25 cellular contexts compared by ENCODE assay signal in the genomic region with DNA sequence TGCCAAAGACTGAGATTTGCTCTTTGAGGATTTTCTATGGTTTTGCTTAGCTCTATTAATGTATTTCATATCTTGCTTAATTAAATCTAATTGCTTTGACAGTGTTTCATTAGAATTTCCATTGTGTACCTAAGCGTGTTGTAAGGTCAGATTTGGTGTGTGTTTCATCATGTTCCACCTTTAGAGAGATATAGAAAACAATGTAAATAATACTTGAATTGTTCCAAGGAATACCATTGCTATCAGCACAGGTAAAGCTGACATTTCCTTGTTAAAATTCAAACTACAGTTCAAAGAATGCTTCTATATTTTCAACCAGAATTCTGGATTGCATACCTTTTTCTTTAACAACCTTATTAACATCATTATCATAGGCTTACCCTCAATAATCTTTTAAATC.
DNase-seq lines count a peak whose midpoint lies in the region; ATAC-seq and TF ChIP-seq lines count a peak whose summit lies in the region.
"Had no signal": no experiment of that assay in that cellular context is flagged by ENCODE, and none has a peak within 500 bp of the region (broad histone marks: within the 10 kb centered on the region; RNA-seq: fewer than 3 reads in every experiment).

No MANE protein-coding gene starts in this region.

- H3K4me3 ChIP-seq in adipocyte (ENCODE audit: low read length) (peak overlapping the region; percentile 67), left lung (no peak overlapping the region)
- H3K4me3 ChIP-seq: MG63, right atrium auricular region had no signal

- H3K9me3 ChIP-seq in adipocyte (ENCODE audit: control insufficient read depth, low read length) (no peaks in the 10 kb centered on the region), left lung (no peaks in the 10 kb centered on the region)
- H3K9me3 ChIP-seq: MG63, right atrium auricular region had no signal

- H3K4me1 Mint-ChIP-seq in HFFc6 (ENCODE audit: low read depth) (peaks cover 23% of the 10 kb centered on the region), type B pancreatic cell (ENCODE audit: unreplicated experiment) (no peaks in the 10 kb centered on the region), WTC11 (peaks cover 13% of the 10 kb centered on the region)
- no peaks in the 10 kb centered on the region for H3K4me1 Mint-ChIP-seq in T-helper 2 cell treated with Interferon-gamma antibody and Interleukin-4, amounts not matched to agents 5 μg/mL and 100 μg/mL, for 36 hours (ENCODE audit: low read depth)
- H3K4me1 Mint-ChIP-seq: nephron, T-helper 17 cell had no signal

- in situ Hi-C loops in GM13976 (cut with MboI; ENCODE audit: low sequenced_read_pairs, unreplicated experiment): loop anchor here (5.0 to 25.0 kb wide), 3 partner anchors 228 to 503 kb away; partner anchors contain the start of gene COX7A2L

- POLR2A ChIA-PET in WTC11 (lab: Charles Lee): no interaction called here

- H3K27me3 ChIP-seq in adipocyte (replicated peaks; ENCODE audit: control insufficient read depth, insufficient read depth, low read length): no peaks in the 10 kb centered on the region
- no peaks in the 10 kb centered on the region for H3K27me3 ChIP-seq in left lung
- H3K27me3 ChIP-seq: MG63, right atrium auricular region had no signal

- peak overlapping the region in 1 of 2 donors; percentile 49 for H3K27ac ChIP-seq in left lung
- H3K27ac ChIP-seq: right atrium auricular region had no signal

- CTCF ChIA-PET in WTC11 (lab: Charles Lee): interaction anchor here (1.0 kb wide), 1 partner anchor 10 kb away, joined by 3 read pairs; no protein-coding TSS in a partner anchor

- peak; percentile 50 for ATAC-seq in left lung
- ATAC-seq in WTC11: no peak
- ATAC-seq: activated CD4-positive, alpha-beta T cell treated with anti-CD3 and anti-CD28 coated beads for 36 hours; activated CD8-positive, alpha-beta T cell treated with anti-CD3 and anti-CD28 coated beads, Interleukin-2, amount 10 ng/mL, durations not matched to agents 7 days and 5 days; left ventricle myocardium superior; T-helper 17 cell had no signal

- no peak for DNase-seq in HFFc6
- no peak for DNase-seq in adipocyte (ENCODE audit: low read depth)
- no peak for DNase-seq in left lung
- DNase-seq in type B pancreatic cell (ENCODE audit: extremely low spot score, unreplicated experiment): no peak
- DNase-seq in GM13976 (ENCODE audit: low spot score): no peak
- DNase-seq in T-helper 2 cell treated with Interferon-gamma antibody and Interleukin-4, amounts not matched to agents 5 μg/mL and 100 μg/mL, for 36 hours (ENCODE audit: low spot score): no peak
- DNase-seq in WTC11 (ENCODE audit: low spot score): no peak
- DNase-seq: activated CD4-positive, alpha-beta T cell treated with anti-CD3 and anti-CD28 coated beads for 36 hours; activated CD8-positive, alpha-beta T cell treated with anti-CD3 and anti-CD28 coated beads, Interleukin-2, amount 10 ng/mL, durations not matched to agents 7 days and 5 days; CD4-positive, CD25-positive, alpha-beta regulatory T cell; cerebellar nuclear complex; KBM-7; left ventricle myocardium superior; midbrain; NCI-H1105 treated with DMSO at 0.1 percent for 48 hours; NCI-H2029; NCI-H2227 treated with DMSO at 0.1 percent for 48 hours; NCI-H69; stimulated activated CD4-positive, alpha-beta T cell treated with anti-CD3 and anti-CD28 coated beads, Interleukin-2, amount 100 ng/mL, for 48 hours; T-helper 17 cell had no signal

- no peak overlapping the region for H3K4me3 Mint-ChIP-seq in HFFc6
- no peak overlapping the region for H3K4me3 Mint-ChIP-seq in type B pancreatic cell
- H3K4me3 Mint-ChIP-seq in T-helper 2 cell treated with Interferon-gamma antibody and Interleukin-4, amounts not matched to agents 5 μg/mL and 100 μg/mL, for 36 hours: no peak overlapping the region
- H3K4me3 Mint-ChIP-seq in WTC11: no peak overlapping the region
- H3K4me3 Mint-ChIP-seq: activated CD4-positive, alpha-beta T cell treated with anti-CD3 and anti-CD28 coated beads for 36 hours; activated CD8-positive, alpha-beta T cell treated with anti-CD3 and anti-CD28 coated beads, Interleukin-2, amount 10 ng/mL, durations not matched to agents 7 days and 5 days; activated naive CD8-positive, alpha-beta T cell; CD4-positive, CD25-positive, alpha-beta regulatory T cell; nephron; T-helper 17 cell had no signal

- no peaks in the 10 kb centered on the region for H3K36me3 ChIP-seq in adipocyte (ENCODE audit: control insufficient read depth, insufficient read depth, low read length, severe bottlenecking)
- H3K36me3 ChIP-seq in left lung: no peaks in the 10 kb centered on the region
- H3K36me3 ChIP-seq: MG63, right atrium auricular region had no signal

- H3K36me3 Mint-ChIP-seq in HFFc6 (ENCODE audit: low read depth): no peaks in the 10 kb centered on the region
- H3K36me3 Mint-ChIP-seq in type B pancreatic cell: no peaks in the 10 kb centered on the region
- no peaks in the 10 kb centered on the region for H3K36me3 Mint-ChIP-seq in T-helper 2 cell treated with Interferon-gamma antibody and Interleukin-4, amounts not matched to agents 5 μg/mL and 100 μg/mL, for 36 hours (ENCODE audit: low read depth)
- no peaks in the 10 kb centered on the region for H3K36me3 Mint-ChIP-seq in WTC11
- H3K36me3 Mint-ChIP-seq: activated naive CD8-positive, alpha-beta T cell; CD4-positive, CD25-positive, alpha-beta regulatory T cell had no signal

- intact Hi-C loops in left lung (cut with DNase I): no loop called here

- H3K27me3 Mint-ChIP-seq in HFFc6 (ENCODE audit: insufficient read depth) (no peaks in the 10 kb centered on the region; the same call in 1 of the 2 replicates), type B pancreatic cell (peaks cover 3% of the 10 kb centered on the region), WTC11 (ENCODE audit: low read depth) (no peaks in the 10 kb centered on the region)
- peaks cover 8% of the 10 kb centered on the region for H3K27me3 Mint-ChIP-seq in T-helper 2 cell treated with Interferon-gamma antibody and Interleukin-4, amounts not matched to agents 5 μg/mL and 100 μg/mL, for 36 hours (ENCODE audit: low read depth)

- H3K9me3 Mint-ChIP-seq in HFFc6 (no peaks in the 10 kb centered on the region), type B pancreatic cell (no peaks in the 10 kb centered on the region), WTC11 (no peaks in the 10 kb centered on the region)
- H3K9me3 Mint-ChIP-seq in T-helper 2 cell treated with Interferon-gamma antibody and Interleukin-4, amounts not matched to agents 5 μg/mL and 100 μg/mL, for 36 hours: no peaks in the 10 kb centered on the region
- H3K9me3 Mint-ChIP-seq: activated T-helper 2 cell treated with anti-CD3 and anti-CD28 coated beads, Interferon-gamma antibody, Interleukin-2, Interleukin-4, amounts not matched to agents 10 μg/mL and 5 μg/mL and 100 μg/mL, durations not matched to agents 14 hours and 24 hours and 36 hours; nephron had no signal

- peak overlapping the region; percentile 77 for H3K9ac ChIP-seq in adipocyte (ENCODE audit: low read length)

- H3K4me1 ChIP-seq in adipocyte (ENCODE audit: control insufficient read depth, insufficient read depth, low read length) (peaks cover 26% of the 10 kb centered on the region), left lung (no peaks in the 10 kb centered on the region)
- H3K4me1 ChIP-seq: right atrium auricular region had no signal

- no peak for TF ChIP-seq CTCF in HFFc6 (IDR thresholded peaks at IDR 0.05)
- TF ChIP-seq CTCF in left lung (IDR thresholded peaks at IDR 0.05): no peak
- no peak for TF ChIP-seq CTCF in type B pancreatic cell (conservative IDR thresholded peaks at IDR 0.05)
- TF ChIP-seq CTCF in GM13976 (IDR thresholded peaks at IDR 0.05; ENCODE audit: borderline replicate concordance, control extremely low read depth, extremely low read depth, insufficient read depth, missing control alignments): no peak
- TF ChIP-seq CTCF in WTC11 (IDR thresholded peaks at IDR 0.05): no peak

- H3K27ac Mint-ChIP-seq in HFFc6 (peak overlapping the region; percentile 97), type B pancreatic cell (peak overlapping the region; percentile 93), WTC11 (no peak overlapping the region)
- H3K27ac Mint-ChIP-seq in T-helper 2 cell treated with Interferon-gamma antibody and Interleukin-4, amounts not matched to agents 5 μg/mL and 100 μg/mL, for 36 hours: no peak overlapping the region
- H3K27ac Mint-ChIP-seq: activated CD4-positive, alpha-beta T cell treated with anti-CD3 and anti-CD28 coated beads for 36 hours; activated CD8-positive, alpha-beta T cell treated with anti-CD3 and anti-CD28 coated beads, Interleukin-2, amount 10 ng/mL, durations not matched to agents 7 days and 5 days; activated naive CD8-positive, alpha-beta T cell; activated T-helper 2 cell treated with anti-CD3 and anti-CD28 coated beads, Interferon-gamma antibody, Interleukin-2, Interleukin-4, amounts not matched to agents 10 μg/mL and 5 μg/mL and 100 μg/mL, durations not matched to agents 14 hours and 24 hours and 36 hours; CD4-positive, CD25-positive, alpha-beta regulatory T cell; nephron; T-helper 17 cell had no signal

TF ChIP-seq in WTC11, 78 proteins besides CTCF, POLR2A, EP300 and RAD21 (continues in another document):
- TF ChIP-seq RORB (CRISPR knock-in tag; IDR thresholded peaks at IDR 0.05): no peak
- TF ChIP-seq NFATC4 (CRISPR knock-in tag; IDR thresholded peaks at IDR 0.05): no peak
- TF ChIP-seq ETV6 (CRISPR knock-in tag; IDR thresholded peaks at IDR 0.05): no peak
- TF ChIP-seq GTF2I (CRISPR knock-in tag; conservative IDR thresholded peaks at IDR 0.05): no peak

Comparison
In these comparisons a context has a peak if more than half of its experiments do, and no peak if none do; other contexts are left out.
1. H3K27ac Mint-ChIP-seq: peak in HFFc6 (single experiment) and type B pancreatic cell (single experiment); none in T-helper 2 cell treated with Interferon-gamma antibody and Interleukin-4, amounts not matched to agents 5 μg/mL and 100 μg/mL, for 36 hours (single experiment) and WTC11 (single experiment).